ENCODE assay signal across 9 cellular contexts in genomic region chr19:35848919-35849505, GRCh38. TPM values are rescaled to one million over a fixed set of nuclear protein-coding genes. Genes with fewer than 3 reads are reported as not detected.
"Had no signal": no experiment of that assay in that cellular context is flagged by ENCODE, and none has a peak within 500 bp of the region (broad histone marks: within the 10 kb centered on the region; RNA-seq: fewer than 3 reads in every experiment).

No MANE protein-coding gene starts in this region.

- H2AFZ ChIP-seq: GM23338 had no signal

- H3K4me1 ChIP-seq: HAP-1 had no signal

- H3K27ac ChIP-seq: HL-60 had no signal

- H3K9me3 ChIP-seq: HAP-1 had no signal

- H3K36me3 ChIP-seq: HAP-1 had no signal

- ATAC-seq: GM23338, HCT116, HepG2 had no signal

- H3K4me3 ChIP-seq: GM23338, HAP-1 had no signal

- H3K4me2 ChIP-seq: GM23338 had no signal

- DNase-seq: KBM-7 had no signal

RNA-seq across cellular contexts. Expression of gene NPHS1, which starts 3.3 kb away (rescaled TPM):
- total RNA-seq: HepG2, HT1080 had no signal
- polyA plus RNA-seq: HepG2, IgD-negative memory B cell had no signal

RNA-seq across cellular contexts. Expression of gene KIRREL2, which starts 7.7 kb away (rescaled TPM):
- total RNA-seq: HT1080 had no signal
- polyA plus RNA-seq: IgD-negative memory B cell had no signal

RNA-seq across cellular contexts. Expression of gene APLP1, which starts 19.4 kb away (rescaled TPM):
- polyA plus RNA-seq: IgD-negative memory B cell had no signal

RNA-seq across cellular contexts. Expression of gene PRODH2, which starts 36.4 kb away (rescaled TPM):
- total RNA-seq: GM23338, H1, HT1080 had no signal
- polyA plus RNA-seq: GM23338, H1, IgD-negative memory B cell had no signal
